ENCODE assay signal across 18 cellular contexts in the genomic region with DNA sequence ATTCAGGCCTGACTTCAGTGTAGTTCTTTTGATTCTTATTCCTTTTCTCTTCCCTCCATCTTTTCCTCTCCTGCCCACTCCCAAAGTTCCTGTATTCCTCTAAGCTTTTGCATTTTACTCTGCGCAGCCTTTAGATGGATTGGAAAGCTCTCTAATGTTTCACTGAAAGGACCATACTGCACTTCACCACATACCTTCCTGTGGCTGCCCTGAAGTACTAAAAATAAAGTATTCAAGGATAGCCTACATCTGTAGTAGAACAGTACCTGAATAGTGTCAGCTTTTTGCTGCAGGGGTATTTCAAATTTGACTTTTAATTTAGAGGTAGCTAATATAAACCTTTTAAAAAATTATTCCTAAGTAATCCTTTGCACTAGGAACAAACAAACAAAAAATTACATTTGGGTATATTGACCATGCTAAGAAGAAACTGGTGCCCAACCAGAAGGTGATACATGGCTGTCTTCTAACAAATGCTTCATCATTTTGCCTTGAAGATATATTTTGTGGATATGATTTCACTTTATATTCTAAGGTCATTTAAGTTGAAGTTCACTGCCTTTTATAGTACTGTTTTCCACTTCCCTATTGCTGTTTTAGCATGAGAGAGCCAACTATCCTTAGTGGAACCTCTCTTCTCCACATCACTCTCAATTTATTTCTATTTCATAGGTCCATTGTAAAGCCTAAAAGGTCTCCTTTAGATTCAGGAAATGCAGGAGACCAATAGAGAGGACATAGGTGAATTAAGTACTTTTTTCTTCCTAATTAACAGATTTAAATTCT. TPM values are rescaled to one million over a fixed set of nuclear protein-coding genes. Genes with fewer than 3 reads are reported as not detected.
A peak's percentile ranks its signal among the peaks of the same experiment; 100 is the strongest.
DNase-seq lines count a peak whose midpoint lies in the region; ATAC-seq, FAIRE-seq and TF ChIP-seq lines count a peak whose summit lies in the region.
"Had no signal": no experiment of that assay in that cellular context is flagged by ENCODE, and none has a peak within 500 bp of the region (broad histone marks: within the 10 kb centered on the region; RNA-seq: fewer than 3 reads in every experiment).

No MANE protein-coding gene starts in this region.

- CTCF ChIA-PET in activated CD8-positive, alpha-beta T cell treated with anti-CD3 and anti-CD28 coated beads, Interleukin-2, amount 10 ng/mL, durations not matched to agents 7 days and 5 days (lab: Charles Lee): interaction anchor here (0.9 to 1.7 kb wide), 3 partner anchors 11 to 45 kb away, joined by 3 to 8 read pairs (median 8); no protein-coding TSS in a partner anchor
- CTCF ChIA-PET in activated CD8-positive, alpha-beta T cell treated with anti-CD3 and anti-CD28 coated beads for 36 hours (lab: Charles Lee): interaction anchor here (1.6 kb wide), 1 partner anchor 10 kb away, joined by 4 read pairs; no protein-coding TSS in a partner anchor
- CTCF ChIA-PET in K562 (lab: Yijun Ruan, JAX; ENCODE audit: low intra/inter-chr PET ratio): no interaction called here

- peak overlapping the region; percentile 4 for H3K27ac Mint-ChIP-seq in activated CD8-positive, alpha-beta T cell treated with anti-CD3 and anti-CD28 coated beads, Interleukin-2, amount 10 ng/mL, durations not matched to agents 7 days and 5 days
- no peak overlapping the region for H3K27ac Mint-ChIP-seq in activated CD8-positive, alpha-beta T cell treated with anti-CD3 and anti-CD28 coated beads for 36 hours
- peak overlapping the region; percentile 81 for H3K27ac Mint-ChIP-seq in nephron progenitor cell
- H3K27ac Mint-ChIP-seq: HFFc6 had no signal

- 100% methylated on average over 1 of the region's 1 CpG for WGBS in K562 (ENCODE audit: insufficient coverage, low coverage, missing lambda C conversion rate)

- no peaks in the 10 kb centered on the region for H3K9me2 ChIP-seq in Karpas-422 (replicated peaks; ENCODE audit: insufficient read depth, low read length)

- no peak overlapping the region for H3K27ac ChIP-seq in Karpas-422 (ENCODE audit: low read length)
- peak overlapping the region; percentile 87 for H3K27ac ChIP-seq in K562 (ENCODE audit: extremely low read depth, low read depth, low read length)
- H3K27ac ChIP-seq: BLaER1, HL-60 had no signal

- H3K9ac ChIP-seq in Karpas-422 (ENCODE audit: low read length): no peak overlapping the region
- peak overlapping the region in 1 of 2 experiments; percentile 46; a peak in 1 of 4 replicates for H3K9ac ChIP-seq in K562 (ENCODE audit: insufficient read depth in 1 of 2, low read depth in 2 of 2, low read length in 2 of 2)
- H3K9ac ChIP-seq: BLaER1 had no signal

- H3K4me3 ChIP-seq in Karpas-422 (ENCODE audit: low read length) (no peak overlapping the region), K562 (no peak overlapping the region)
- H3K4me3 ChIP-seq: BLaER1 had no signal

- peaks cover 4% of the 10 kb centered on the region; the same call in 1 of the 2 replicates for H3K36me3 ChIP-seq in Karpas-422 (ENCODE audit: insufficient read depth, low read length)
- H3K36me3 ChIP-seq in K562 (ENCODE audit: control insufficient read depth, insufficient read depth, low read length): peaks cover 34% of the 10 kb centered on the region

- in situ Hi-C loops in K562 (cut with MboI): no loop called here

- H3K79me2 ChIP-seq in Karpas-422 (ENCODE audit: low read length) (peaks cover 63% of the 10 kb centered on the region), K562 (ENCODE audit: control insufficient read depth, insufficient read depth, low read length) (peaks cover 38% of the 10 kb centered on the region)

- no peaks in the 10 kb centered on the region for H4K20me1 ChIP-seq in Karpas-422 (ENCODE audit: insufficient read depth, low read depth, low read length)
- H4K20me1 ChIP-seq in K562 (replicated peaks; ENCODE audit: control insufficient read depth, insufficient read depth, low read length): no peaks in the 10 kb centered on the region

- DNase-seq in activated CD8-positive, alpha-beta T cell treated with anti-CD3 and anti-CD28 coated beads, Interleukin-2, amount 10 ng/mL, durations not matched to agents 7 days and 5 days: no peak
- DNase-seq in activated CD8-positive, alpha-beta T cell treated with anti-CD3 and anti-CD28 coated beads for 36 hours: no peak
- DNase-seq in Karpas-422: peak; percentile 25
- DNase-seq in K562 (ENCODE audit: extremely low read depth in 1 of 4, low spot score in 3 of 4): no peak
- DNase-seq in nephron progenitor cell: no peak
- no peak for DNase-seq in KG1 (lab: John Stamatoyannopoulos, UW)
- DNase-seq: 8988T; Calu3; CD4-positive, alpha-beta memory T cell; GF-D8; GOT3; H7; HFFc6 had no signal

- no peak overlapping the region for H3K4me3 Mint-ChIP-seq in activated CD8-positive, alpha-beta T cell treated with anti-CD3 and anti-CD28 coated beads, Interleukin-2, amount 10 ng/mL, durations not matched to agents 7 days and 5 days
- no peak overlapping the region for H3K4me3 Mint-ChIP-seq in activated CD8-positive, alpha-beta T cell treated with anti-CD3 and anti-CD28 coated beads for 36 hours
- H3K4me3 Mint-ChIP-seq in nephron progenitor cell: no peak overlapping the region
- H3K4me3 Mint-ChIP-seq: CD14-positive monocyte; CD4-positive, alpha-beta memory T cell; HFFc6 had no signal

- H3K27me3 ChIP-seq in Karpas-422 (ENCODE audit: low read length) (no peaks in the 10 kb centered on the region), K562 (ENCODE audit: control insufficient read depth in 2 of 2, insufficient read depth in 2 of 2, low read length in 2 of 2) (no peaks in the 10 kb centered on the region)
- H3K27me3 ChIP-seq: BLaER1 had no signal

- no peaks in the 10 kb centered on the region for H3K27me3 Mint-ChIP-seq in activated CD8-positive, alpha-beta T cell treated with anti-CD3 and anti-CD28 coated beads, Interleukin-2, amount 10 ng/mL, durations not matched to agents 7 days and 5 days (ENCODE audit: low read depth)
- no peaks in the 10 kb centered on the region for H3K27me3 Mint-ChIP-seq in activated CD8-positive, alpha-beta T cell treated with anti-CD3 and anti-CD28 coated beads for 36 hours
- H3K27me3 Mint-ChIP-seq in nephron progenitor cell (ENCODE audit: low read depth, poor library complexity): no peaks in the 10 kb centered on the region
- H3K27me3 Mint-ChIP-seq: CD4-positive, alpha-beta memory T cell had no signal

- intact Hi-C loops in activated CD8-positive, alpha-beta T cell treated with anti-CD3 and anti-CD28 coated beads for 36 hours (cut with micrococcal nuclease): no loop called here
- intact Hi-C loops in K562 (cut with micrococcal nuclease): no loop called here

- H3K4me2 ChIP-seq in Karpas-422 (ENCODE audit: low read depth, low read length, poor library complexity, severe bottlenecking) (no peak overlapping the region), K562 (ENCODE audit: insufficient read depth, low read length) (no peak overlapping the region)
- H3K4me2 ChIP-seq: BLaER1 had no signal

- no TSS peak for BruUV-seq in K562 (replicated peaks; lab: Mats Ljungman, UMichigan)

- ATAC-seq in activated CD8-positive, alpha-beta T cell treated with anti-CD3 and anti-CD28 coated beads, Interleukin-2, amount 10 ng/mL, durations not matched to agents 7 days and 5 days: no peak
- ATAC-seq in activated CD8-positive, alpha-beta T cell treated with anti-CD3 and anti-CD28 coated beads for 36 hours: no peak
- ATAC-seq in K562 (no peak), GM21526 (IDR thresholded peaks at IDR 0.05; ENCODE audit: low FRiP score, unreplicated experiment) (no peak)
- ATAC-seq: HCT116 had no signal

- TF ChIP-seq CTCF in activated CD8-positive, alpha-beta T cell treated with anti-CD3 and anti-CD28 coated beads for 36 hours (IDR thresholded peaks at IDR 0.05): no peak
- TF ChIP-seq CTCF in K562 (IDR thresholded peaks at IDR 0.05 in 2 of 3, conservative IDR thresholded peaks at IDR 0.05 in 1 of 3; ENCODE audit: insufficient read depth in 2 of 3, low read depth in 1 of 3, low read length in 3 of 3) (no peak), nephron progenitor cell (IDR thresholded peaks at IDR 0.05) (no peak)

- H3K9me1 ChIP-seq in K562 (ENCODE audit: control insufficient read depth, insufficient read depth, low read length): no peaks in the 10 kb centered on the region

- H3K4me1 ChIP-seq in Karpas-422 (ENCODE audit: low read length) (peaks cover 3% of the 10 kb centered on the region; the same call in 1 of the 2 replicates), K562 (replicated peaks in 1 of 2; ENCODE audit: control insufficient read depth in 2 of 2, insufficient read depth in 2 of 2, low read length in 2 of 2) (peaks cover 38 to 47% of the 10 kb centered on the region in 2 experiments)

- peaks cover 9% of the 10 kb centered on the region for H3K4me1 Mint-ChIP-seq in activated CD8-positive, alpha-beta T cell treated with anti-CD3 and anti-CD28 coated beads, Interleukin-2, amount 10 ng/mL, durations not matched to agents 7 days and 5 days (ENCODE audit: low read depth)
- peaks cover 4% of the 10 kb centered on the region for H3K4me1 Mint-ChIP-seq in activated CD8-positive, alpha-beta T cell treated with anti-CD3 and anti-CD28 coated beads for 36 hours (ENCODE audit: low read depth)
- H3K4me1 Mint-ChIP-seq in nephron progenitor cell: peaks cover 14% of the 10 kb centered on the region

- peaks cover 7% of the 10 kb centered on the region for H3K36me3 Mint-ChIP-seq in activated CD8-positive, alpha-beta T cell treated with anti-CD3 and anti-CD28 coated beads, Interleukin-2, amount 10 ng/mL, durations not matched to agents 7 days and 5 days (ENCODE audit: low read depth)
- peaks cover 5% of the 10 kb centered on the region for H3K36me3 Mint-ChIP-seq in activated CD8-positive, alpha-beta T cell treated with anti-CD3 and anti-CD28 coated beads for 36 hours (ENCODE audit: low read depth)
- H3K36me3 Mint-ChIP-seq in nephron progenitor cell (ENCODE audit: low read depth): peaks cover 33% of the 10 kb centered on the region

- FAIRE-seq in K562 (lab: Jason Lieb, UNC): no peak

- no peak for TF ChIP-seq EP300 in K562 (IDR thresholded peaks at IDR 0.05; ENCODE audit: low read length)

- POLR2A ChIA-PET in activated CD8-positive, alpha-beta T cell treated with anti-CD3 and anti-CD28 coated beads, Interleukin-2, amount 10 ng/mL, durations not matched to agents 7 days and 5 days (lab: Charles Lee): no interaction called here
- POLR2A ChIA-PET in activated CD8-positive, alpha-beta T cell treated with anti-CD3 and anti-CD28 coated beads for 36 hours (lab: Charles Lee): interaction anchor here (0.6 kb wide), 1 partner anchor 753 kb away, joined by 3 read pairs; no protein-coding TSS in a partner anchor
- POLR2A ChIA-PET in K562 (lab: Yijun Ruan, JAX): interaction anchor here (1.1 kb wide), 1 partner anchor 11 kb away, joined by 3 read pairs; no protein-coding TSS in a partner anchor

- H3K9me3 ChIP-seq in Karpas-422 (ENCODE audit: low read length): no peaks in the 10 kb centered on the region
- no peaks in the 10 kb centered on the region for H3K9me3 ChIP-seq in K562 (replicated peaks; ENCODE audit: control insufficient read depth, insufficient read depth, low read depth, low read length)

- H3K9me3 Mint-ChIP-seq in activated CD8-positive, alpha-beta T cell treated with anti-CD3 and anti-CD28 coated beads, Interleukin-2, amount 10 ng/mL, durations not matched to agents 7 days and 5 days (ENCODE audit: insufficient read depth): no peaks in the 10 kb centered on the region
- no peaks in the 10 kb centered on the region for H3K9me3 Mint-ChIP-seq in activated CD8-positive, alpha-beta T cell treated with anti-CD3 and anti-CD28 coated beads for 36 hours
- H3K9me3 Mint-ChIP-seq in nephron progenitor cell: peaks cover 8% of the 10 kb centered on the region
- H3K9me3 Mint-ChIP-seq: CD14-positive monocyte; CD4-positive, alpha-beta memory T cell; HFFc6 had no signal

- no peak for TF ChIP-seq POLR2A in K562 (conservative IDR thresholded peaks at IDR 0.05)

- no peak overlapping the region for H2AFZ ChIP-seq in Karpas-422 (ENCODE audit: low read length)
- no peak overlapping the region for H2AFZ ChIP-seq in K562 (ENCODE audit: low read depth, low read length)

- no peak for TF ChIP-seq RAD21 in K562 (CRISPR knock-in tag; conservative IDR thresholded peaks at IDR 0.05 in 1 of 2, IDR thresholded peaks at IDR 0.05 in 1 of 2)

RNA-seq across cellular contexts. Expression of a gene that starts 22.8 kb away (rescaled TPM):
- 10 to 100 TPM; 28.6 to 29.4 TPM for total RNA-seq in activated CD8-positive, alpha-beta T cell treated with anti-CD3 and anti-CD28 coated beads, Interleukin-2, amount 10 ng/mL, durations not matched to agents 7 days and 5 days
- 10 to 100 TPM; 34.7 to 36.1 TPM for total RNA-seq in activated CD8-positive, alpha-beta T cell treated with anti-CD3 and anti-CD28 coated beads for 36 hours
- total RNA-seq in Karpas-422 (2014; rRNA removed; shearing (Covaris generic); ENCODE audit: low replicate concordance): 23.2 and 30.0 TPM in 2 replicates
- 56.4 and 57.9 TPM in 2 replicates for total RNA-seq in K562 (2011; cell fraction: chromatin; rRNA removed; ENCODE audit: low replicate concordance)
- 30.9 and 35.8 TPM in 2 replicates for total RNA-seq in K562 (2011; cell fraction: nucleolus; rRNA removed)
- total RNA-seq in K562 (2011; cell fraction: nucleoplasm; rRNA removed): 54.3 and 85.3 TPM in 2 replicates
- 28.9 and 32.8 TPM in 2 replicates for total RNA-seq in K562 (2014; rRNA removed)
- total RNA-seq in K562 (2014; rRNA removed; fragmentation: Illumina TruSeq; extraction: Trizol): 63.8 and 70.0 TPM in 2 replicates
- 51.2 and 56.6 TPM in 2 replicates for total RNA-seq in K562 (2015; rRNA removed; fragmentation: Illumina TruSeq; extraction: Trizol)
- total RNA-seq in K562 (2021): 61.3 and 67.5 TPM in 2 replicates
- polyA plus RNA-seq in K562 (2011; rRNA removed): 45.5 and 47.7 TPM in 2 replicates
- polyA plus RNA-seq in K562 (2011; cell fraction: cytosol; rRNA removed): 16.7 and 30.0 TPM in 2 replicates
- 16.0 and 22.1 TPM in 2 replicates for polyA plus RNA-seq in K562 (2011; cell fraction: nucleus; rRNA removed)
- 24.4 and 27.6 TPM in 2 replicates for polyA plus RNA-seq in K562 (2012)
- 37.7 and 42.9 TPM in 2 replicates for polyA plus RNA-seq in K562 (2014; fragmentation: Illumina TruSeq; extraction: Trizol)
- 10 to 100 TPM in 1 of 2 experiments, 1 to 10 TPM in 1; 7.2 to 10.7 TPM for polyA plus RNA-seq in K562 (2014; fragmentation: Nextera tagmentation; extraction: Ambion mirVana)
- 25.5 and 29.2 TPM in 2 replicates for polyA plus RNA-seq in K562 (2014; rRNA removed)
- 106 and 108 TPM in 2 replicates for polyA minus RNA-seq in K562 (2011; rRNA and poly(A)+ RNA removed)
- polyA minus RNA-seq in K562 (2011; cell fraction: cytosol; rRNA and poly(A)+ RNA removed): 36.5 and 48.0 TPM in 2 replicates
- 9.8 and 19.0 TPM in 2 replicates for polyA minus RNA-seq in K562 (2011; cell fraction: nucleus; rRNA and poly(A)+ RNA removed)

RNA-seq across cellular contexts. Expression of a gene that starts 33.3 kb away (rescaled TPM):
- total RNA-seq in activated CD8-positive, alpha-beta T cell treated with anti-CD3 and anti-CD28 coated beads, Interleukin-2, amount 10 ng/mL, durations not matched to agents 7 days and 5 days: 10 to 100 TPM; 49.3 to 50.4 TPM
- total RNA-seq in activated CD8-positive, alpha-beta T cell treated with anti-CD3 and anti-CD28 coated beads for 36 hours: 10 to 100 TPM; 28.8 to 30.3 TPM
- total RNA-seq in Karpas-422 (2014; rRNA removed; shearing (Covaris generic); ENCODE audit: low replicate concordance): 83.1 and 130 TPM in 2 replicates
- 35.1 and 99.5 TPM in 2 replicates for total RNA-seq in K562 (2011; cell fraction: chromatin; rRNA removed; ENCODE audit: low replicate concordance)
- 118 and 119 TPM in 2 replicates for total RNA-seq in K562 (2011; cell fraction: nucleolus; rRNA removed)
- 78.9 and 84.8 TPM in 2 replicates for total RNA-seq in K562 (2011; cell fraction: nucleoplasm; rRNA removed)
- total RNA-seq in K562 (2014; rRNA removed) (85.5 and 99.4 TPM in 2 replicates), K562 (2014; rRNA removed; fragmentation: Illumina TruSeq; extraction: Trizol) (30.7 and 33.8 TPM in 2 replicates), K562 (2015; rRNA removed; fragmentation: Illumina TruSeq; extraction: Trizol) (38.9 and 39.7 TPM in 2 replicates), K562 (2021) (56.4 and 57.5 TPM in 2 replicates)
- polyA plus RNA-seq in K562 (2011; rRNA removed) (35.9 and 39.0 TPM in 2 replicates), K562 (2014; fragmentation: Illumina TruSeq; extraction: Trizol) (52.4 and 53.1 TPM in 2 replicates), K562 (2014; fragmentation: Nextera tagmentation; extraction: Ambion mirVana) (10 to 100 TPM in 1 of 2 experiments, 1 to 10 TPM in 1; 7.9 to 13.0 TPM), K562 (2014; rRNA removed) (94.5 and 94.7 TPM in 2 replicates)
- 46.7 and 101 TPM in 2 replicates for polyA plus RNA-seq in K562 (2011; cell fraction: cytosol; rRNA removed)
- polyA plus RNA-seq in K562 (2011; cell fraction: nucleus; rRNA removed): 32.1 and 53.1 TPM in 2 replicates
- polyA plus RNA-seq in K562 (2012): 40.2 and 44.0 TPM in 2 replicates
- polyA minus RNA-seq in K562 (2011; rRNA and poly(A)+ RNA removed): 39.1 and 54.9 TPM in 2 replicates
- 30.2 and 38.8 TPM in 2 replicates for polyA minus RNA-seq in K562 (2011; cell fraction: cytosol; rRNA and poly(A)+ RNA removed)
- polyA minus RNA-seq in K562 (2011; cell fraction: nucleus; rRNA and poly(A)+ RNA removed): 23.4 and 26.4 TPM in 2 replicates
